16 cellular contexts compared by ENCODE assay signal in genomic region chr4:167802463-167803212, GRCh38.
DNase-seq lines count a peak whose midpoint lies in the region; ATAC-seq and TF ChIP-seq lines count a peak whose summit lies in the region.
"Had no signal": no experiment of that assay in that cellular context is flagged by ENCODE, and none has a peak within 500 bp of the region (broad histone marks: within the 10 kb centered on the region; RNA-seq: fewer than 3 reads in every experiment).

No MANE protein-coding gene starts in this region.

- H3K4me3 Mint-ChIP-seq in neural crest cell: no peak overlapping the region
- H3K4me3 Mint-ChIP-seq: CD4-positive, alpha-beta memory T cell; H9 had no signal

- H3K4me2 ChIP-seq in MM.1S (ENCODE audit: low read depth, low read length): 0 out of 2 replicates have a peak overlapping the region, but pooled peaks have one; percentile 1

- TF ChIP-seq CTCF in MM.1S (IDR thresholded peaks at IDR 0.05; ENCODE audit: low read length) (no peak), neural crest cell (conservative IDR thresholded peaks at IDR 0.05) (no peak)

- no peaks in the 10 kb centered on the region for H3K9me3 Mint-ChIP-seq in neural crest cell
- H3K9me3 Mint-ChIP-seq: H9 had no signal

- no peaks in the 10 kb centered on the region for H3K27me3 Mint-ChIP-seq in neural crest cell (ENCODE audit: low read depth)
- H3K27me3 Mint-ChIP-seq: CD4-positive, alpha-beta memory T cell had no signal

- no peaks in the 10 kb centered on the region for H3K36me3 ChIP-seq in MM.1S (replicated peaks; ENCODE audit: insufficient read depth, low read length)

- H3K27ac Mint-ChIP-seq in neural crest cell (ENCODE audit: unreplicated experiment): peak overlapping the region; percentile 20
- H3K27ac Mint-ChIP-seq: CD4-positive, alpha-beta memory T cell had no signal

- no peak overlapping the region for H2AFZ ChIP-seq in MM.1S (ENCODE audit: low read length)
- H2AFZ ChIP-seq: GM23248 had no signal

- no peaks in the 10 kb centered on the region for H3K79me2 ChIP-seq in MM.1S (ENCODE audit: low read length)

- H3F3A ChIP-seq in MM.1S (ENCODE audit: insufficient read depth, low read length): no peaks in the 10 kb centered on the region; the same call in 1 of the 2 replicates

- no peak for ATAC-seq in GM19452 (IDR thresholded peaks at IDR 0.05; ENCODE audit: unreplicated experiment)
- ATAC-seq: HCT116 had no signal

- H3K9ac ChIP-seq in MM.1S (ENCODE audit: low read length): no peak overlapping the region
- H3K9ac ChIP-seq: GM23248 had no signal

- no peaks in the 10 kb centered on the region for H3K9me2 ChIP-seq in MM.1S (replicated peaks; ENCODE audit: insufficient read depth, low read length)

- H3K4me1 Mint-ChIP-seq in neural crest cell: peaks cover 8% of the 10 kb centered on the region
- H3K4me1 Mint-ChIP-seq: CD4-positive, alpha-beta memory T cell had no signal

- no peaks in the 10 kb centered on the region for H3K27me3 ChIP-seq in MM.1S (replicated peaks; ENCODE audit: insufficient read depth, low read length)

- no peaks in the 10 kb centered on the region for H4K20me1 ChIP-seq in MM.1S (ENCODE audit: insufficient read depth, low read length)

- H3K27ac ChIP-seq in MM.1S (ENCODE audit: low read length): no peak overlapping the region
- H3K27ac ChIP-seq: GM23248 had no signal

- H3K9me3 ChIP-seq in MM.1S (replicated peaks; ENCODE audit: insufficient read depth, low read length): no peaks in the 10 kb centered on the region

- no peak overlapping the region for H3K4me3 ChIP-seq in MM.1S (ENCODE audit: low read length)
- H3K4me3 ChIP-seq: GM23248 had no signal

- 0 out of 2 replicates have a peak, but pooled peaks cover 9% of the 10 kb centered on the region for H3K4me1 ChIP-seq in MM.1S (ENCODE audit: low read length)

- no peaks in the 10 kb centered on the region for H3K36me3 Mint-ChIP-seq in neural crest cell (ENCODE audit: low read depth)
- H3K36me3 Mint-ChIP-seq: CD4-positive, alpha-beta memory T cell had no signal

- DNase-seq in MM.1S (peak; percentile 10), left kidney (ENCODE audit: low read depth, low spot score) (peak; percentile 60), neural crest cell (ENCODE audit: low read depth, low spot score) (no peak), hepatic stellate cell (ENCODE audit: low spot score) (no peak), NCI-H2196 treated with DMSO at 0.1 percent for 48 hours (lab: John Stamatoyannopoulos, UW; ENCODE audit: unreplicated experiment) (no peak)
- DNase-seq: C1 segment of cervical spinal cord; Calu3; CD4-positive, alpha-beta memory T cell; COR-L47; DMS53; DMS79 treated with DMSO at 0.1 percent for 48 hours; GF-D8; GM23248; H9 had no signal

Comparison
In these comparisons a context has a peak if more than half of its experiments do, and no peak if none do; other contexts are left out.
1. DNase-seq: peak in MM.1S (single experiment) and left kidney (single experiment); none in neural crest cell (single experiment), hepatic stellate cell (single experiment) and NCI-H2196 treated with DMSO at 0.1 percent for 48 hours (single experiment).